19 cellular contexts compared by ENCODE assay signal in the genomic region with DNA sequence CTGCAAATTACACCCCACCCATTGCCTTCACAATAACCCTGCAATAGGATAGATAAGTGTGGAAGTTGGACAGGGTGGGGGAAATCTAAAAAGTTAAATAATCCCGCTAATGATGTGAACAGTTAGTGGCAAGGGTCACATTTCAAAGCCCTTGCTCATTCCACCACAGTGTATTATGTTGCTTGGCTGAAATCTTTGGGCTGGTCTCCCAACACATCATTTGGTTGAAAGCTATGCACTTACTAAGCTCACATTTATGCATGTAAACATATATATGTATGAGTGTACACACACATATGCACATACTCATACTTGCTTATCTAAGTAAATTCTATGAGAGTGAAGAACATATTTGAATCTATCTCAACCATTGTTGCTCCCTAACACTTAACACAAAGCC.
DNase-seq lines count a peak whose midpoint lies in the region; ATAC-seq, FAIRE-seq and TF ChIP-seq lines count a peak whose summit lies in the region.
"Had no signal": no experiment of that assay in that cellular context is flagged by ENCODE, and none has a peak within 500 bp of the region (broad histone marks: within the 10 kb centered on the region; RNA-seq: fewer than 3 reads in every experiment).

No MANE protein-coding gene starts in this region.

- ATAC-seq in GM18907 (IDR thresholded peaks at IDR 0.05; ENCODE audit: unreplicated experiment) = no peak
- ATAC-seq: activated CD4-positive, alpha-beta T cell treated with anti-CD3 and anti-CD28 coated beads for 36 hours; heart left ventricle had no signal

- H3K36me3 Mint-ChIP-seq in astrocyte (ENCODE audit: low read depth, unreplicated experiment) = no peaks in the 10 kb centered on the region
- H3K36me3 Mint-ChIP-seq in CD14-positive monocyte = no peaks in the 10 kb centered on the region

- H3K4me2 ChIP-seq in GM23248 (ENCODE audit: unreplicated experiment) = peak overlapping the region; percentile 14
- peak overlapping the region; percentile 16 for H3K4me2 ChIP-seq in astrocyte (ENCODE audit: low read length)

- H3F3A ChIP-seq in GM23248 (ENCODE audit: insufficient read depth) = peaks cover 12% of the 10 kb centered on the region; the same call in 1 of the 2 replicates

- H3K4me1 Mint-ChIP-seq in astrocyte (ENCODE audit: low read depth, unreplicated experiment) (peaks cover 40% of the 10 kb centered on the region), CD14-positive monocyte (no peaks in the 10 kb centered on the region)
- H3K4me1 Mint-ChIP-seq: activated CD4-positive, alpha-beta T cell treated with anti-CD3 and anti-CD28 coated beads for 36 hours; nephron progenitor cell had no signal

- H3K9me3 Mint-ChIP-seq in astrocyte (ENCODE audit: unreplicated experiment) (no peaks in the 10 kb centered on the region), CD14-positive monocyte (peaks cover 0 to 3% (median 0%) of the 10 kb centered on the region in 7 donors)
- H3K9me3 Mint-ChIP-seq: nephron progenitor cell had no signal

- peaks cover 17% of the 10 kb centered on the region for H3K4me1 ChIP-seq in GM23248 (ENCODE audit: insufficient read depth)
- H3K4me1 ChIP-seq in astrocyte (ENCODE audit: insufficient read depth, low read length) = peaks cover 17% of the 10 kb centered on the region
- H3K4me1 ChIP-seq: heart left ventricle had no signal

- H3K27ac Mint-ChIP-seq in astrocyte (ENCODE audit: unreplicated experiment) (peak overlapping the region; percentile 34), CD14-positive monocyte (no peak overlapping the region)
- H3K27ac Mint-ChIP-seq: activated CD4-positive, alpha-beta T cell treated with anti-CD3 and anti-CD28 coated beads for 36 hours; nephron progenitor cell had no signal

- H3K4me3 Mint-ChIP-seq in astrocyte (ENCODE audit: unreplicated experiment) (no peak overlapping the region), CD14-positive monocyte (no peak overlapping the region)
- H3K4me3 Mint-ChIP-seq: activated CD4-positive, alpha-beta T cell treated with anti-CD3 and anti-CD28 coated beads for 36 hours; nephron progenitor cell had no signal

- H3K27me3 Mint-ChIP-seq in astrocyte (ENCODE audit: low read depth, unreplicated experiment) (no peaks in the 10 kb centered on the region), CD14-positive monocyte (ENCODE audit: low read depth in 3 of 3) (peaks cover 0 to 2% (median 0%) of the 10 kb centered on the region in 3 donors)

- H3K9ac ChIP-seq in GM23248 = no peak overlapping the region
- no peak overlapping the region for H3K9ac ChIP-seq in astrocyte (ENCODE audit: low read length)

- H3K9me2 ChIP-seq in GM23248 (ENCODE audit: insufficient read depth) = no peaks in the 10 kb centered on the region

- intact Hi-C loops in CD14-positive monocyte (cut with micrococcal nuclease) = no loop called here

- H3K27me3 ChIP-seq in GM23248 (replicated peaks; ENCODE audit: insufficient read depth) = no peaks in the 10 kb centered on the region
- no peaks in the 10 kb centered on the region for H3K27me3 ChIP-seq in astrocyte (ENCODE audit: insufficient read depth, low read length)
- H3K27me3 ChIP-seq: heart left ventricle had no signal

- peak; percentile 86 for DNase-seq in GM23248
- peak; percentile 99 for DNase-seq in astrocyte (ENCODE audit: low read depth)
- peak; percentile 95 for DNase-seq in fibroblast of the aortic adventitia (ENCODE audit: low read depth)
- peak; percentile 54 for DNase-seq in stromal cell of bone marrow (ENCODE audit: low read depth)
- no peak for DNase-seq in NCI-H82 treated with DMSO at 0.1 percent for 48 hours (lab: John Stamatoyannopoulos, UW; ENCODE audit: unreplicated experiment)
- DNase-seq in CD14-positive monocyte (ENCODE audit: low spot score) = no peak
- DNase-seq: activated CD4-positive, alpha-beta T cell treated with anti-CD3 and anti-CD28 coated beads for 36 hours; activated effector memory CD4-positive, alpha-beta T cell treated with Interleukin-2 at 50 U/mL for 16 hours; amniotic stem cell; heart left ventricle; NCI-H1930; NCI-H524 treated with DMSO at 0.1 percent for 48 hours; nephron progenitor cell; stimulated activated naive CD4-positive, alpha-beta T cell treated with Interleukin-2 at 50 U/mL for 16 hours; T1000 had no signal

- WGBS in GM23248 (ENCODE audit: low coverage in 1 of 2, low lambda C conversion rate in 2 of 2, missing lambda C conversion rate in 2 of 2), 2 experiments = 16 to 28% methylated on average over 1 of the region's 1 CpG

- H3K79me2 ChIP-seq in GM23248 (ENCODE audit: insufficient read depth) (no peaks in the 10 kb centered on the region), astrocyte (ENCODE audit: insufficient read depth, low read length) (no peaks in the 10 kb centered on the region)

- in situ Hi-C loops in GM23248 (cut with MboI) = no loop called here

- H3K4me3 ChIP-seq in GM23248 = no peak overlapping the region
- H3K4me3 ChIP-seq in astrocyte (ENCODE audit: insufficient read depth, low read depth, low read length) = no peak overlapping the region
- no peak overlapping the region for H3K4me3 ChIP-seq in fibroblast of the aortic adventitia (ENCODE audit: low read depth, low read length)
- H3K4me3 ChIP-seq: heart left ventricle had no signal

- H4K20me1 ChIP-seq in GM23248 (ENCODE audit: insufficient read depth) = no peaks in the 10 kb centered on the region
- no peaks in the 10 kb centered on the region for H4K20me1 ChIP-seq in astrocyte (ENCODE audit: insufficient read depth, low read length)

- FAIRE-seq in astrocyte (lab: Jason Lieb, UNC) = peak; percentile 68
- FAIRE-seq: endometrium, GM12891, islet of Langerhans had no signal

- H3K9me3 ChIP-seq in GM23248 (ENCODE audit: low read depth) (no peaks in the 10 kb centered on the region), astrocyte (ENCODE audit: insufficient read depth, low read depth, low read length) (no peaks in the 10 kb centered on the region)
- H3K9me3 ChIP-seq: heart left ventricle had no signal

- H2AFZ ChIP-seq in GM23248 = no peak overlapping the region
- H2AFZ ChIP-seq in astrocyte (ENCODE audit: low read depth, low read length) = no peak overlapping the region

- TF ChIP-seq CTCF in astrocyte (IDR thresholded peaks at IDR 0.05; ENCODE audit: insufficient read depth, low read depth, low read length) = no peak
- no peak for TF ChIP-seq CTCF in fibroblast of the aortic adventitia (IDR thresholded peaks at IDR 0.05; ENCODE audit: insufficient read depth, low read length)
- TF ChIP-seq CTCF in CD14-positive monocyte (IDR thresholded peaks at IDR 0.05) = no peak

- H3K27ac ChIP-seq in GM23248 (peak overlapping the region; percentile 25), astrocyte (ENCODE audit: low read depth, low read length) (peak overlapping the region; percentile 68)
- H3K27ac ChIP-seq: heart left ventricle had no signal

- H3K36me3 ChIP-seq in GM23248 (ENCODE audit: low read depth) (no peaks in the 10 kb centered on the region), astrocyte (ENCODE audit: insufficient read depth, low read length) (no peaks in the 10 kb centered on the region)
- H3K36me3 ChIP-seq: heart left ventricle had no signal

Comparison
In these comparisons a context has a peak if more than half of its experiments do, and no peak if none do; other contexts are left out.
1. DNase-seq: peak in GM23248 (single experiment), astrocyte (single experiment), fibroblast of the aortic adventitia (single experiment) and stromal cell of bone marrow (single experiment); none in NCI-H82 treated with DMSO at 0.1 percent for 48 hours (single experiment) and CD14-positive monocyte (single experiment).